ENCODE assay signal across 8 cellular contexts in genomic region chr13:45367995-45368394, GRCh38. TPM values are rescaled to one million over a fixed set of nuclear protein-coding genes. Genes with fewer than 3 reads are reported as not detected.
DNase-seq lines count a peak whose midpoint lies in the region; ATAC-seq and TF ChIP-seq lines count a peak whose summit lies in the region.
"Had no signal": no experiment of that assay in that cellular context is flagged by ENCODE, and none has a peak within 500 bp of the region (broad histone marks: within the 10 kb centered on the region; RNA-seq: fewer than 3 reads in every experiment).

No MANE protein-coding gene starts in this region.

- H3K9me3 Mint-ChIP-seq in activated B cell treated with CpG ODN at 0.5 μM for 24 hours = peaks cover 6% of the 10 kb centered on the region
- H3K9me3 Mint-ChIP-seq in effector memory CD8-positive, alpha-beta T cell = no peaks in the 10 kb centered on the region

- TF ChIP-seq EP300 in esophagus muscularis mucosa (IDR thresholded peaks at IDR 0.05) = no peak

- H3K36me3 Mint-ChIP-seq in activated B cell treated with CpG ODN at 0.5 μM for 24 hours (ENCODE audit: low read depth) = peaks cover 9% of the 10 kb centered on the region
- peaks cover 3% of the 10 kb centered on the region for H3K36me3 Mint-ChIP-seq in effector memory CD8-positive, alpha-beta T cell (ENCODE audit: insufficient read depth)

- 91% methylated on average over 5 of the region's 5 CpGs for WGBS in smooth muscle cell (ENCODE audit: low lambda C conversion rate)
- 96% methylated on average over 4 of the region's 5 CpGs for WGBS in esophagus muscularis mucosa

- no peak overlapping the region for H2AFZ ChIP-seq in smooth muscle cell (ENCODE audit: low read depth)

- no peaks in the 10 kb centered on the region for H3K4me1 ChIP-seq in smooth muscle cell (ENCODE audit: low read depth)
- peaks cover 12 to 24% (median 17%) of the 10 kb centered on the region in 4 donors for H3K4me1 ChIP-seq in esophagus muscularis mucosa
- H3K4me1 ChIP-seq: uterus had no signal

- H3K36me3 ChIP-seq in smooth muscle cell (ENCODE audit: low read depth) = no peaks in the 10 kb centered on the region
- peaks cover 0 to 28% (median 6%) of the 10 kb centered on the region in 4 donors for H3K36me3 ChIP-seq in esophagus muscularis mucosa
- H3K36me3 ChIP-seq: uterus had no signal

- H3K4me3 ChIP-seq in smooth muscle cell (no peak overlapping the region), esophagus muscularis mucosa (no peak overlapping the region)
- H3K4me3 ChIP-seq: uterus had no signal

- H3F3A ChIP-seq in smooth muscle cell (ENCODE audit: low read depth) = peaks cover 5% of the 10 kb centered on the region

- TF ChIP-seq POLR2A in esophagus muscularis mucosa (IDR thresholded peaks at IDR 0.05; ENCODE audit: low read depth) = no peak

- peak; percentile 26 for DNase-seq in HT1080 (ENCODE audit: low read depth)
- no peak for DNase-seq in activated B cell treated with CpG ODN at 0.5 μM for 24 hours
- no peak for DNase-seq in effector memory CD8-positive, alpha-beta T cell
- no peak for DNase-seq in smooth muscle cell (lab: John Stamatoyannopoulos, UW; ENCODE audit: unreplicated experiment)
- no peak for DNase-seq in effector CD8-positive, alpha-beta T cell (lab: John Stamatoyannopoulos, UW)
- no peak for DNase-seq in activated gamma-delta T cell treated with Interleukin-2 at 50 U/mL for 16 hours
- DNase-seq in esophagus muscularis mucosa (ENCODE audit: extremely low spot score) = no peak

- POLR2A ChIA-PET in activated B cell treated with CpG ODN at 0.5 μM for 24 hours (lab: Charles Lee) = interaction anchor here (0.6 to 2.7 kb wide), 9 partner anchors 10 to 1489 kb away, joined by 3 to 31 read pairs (median 6); partner anchors contain the start of genes COG3, SLC25A30 and TPT1

- H4K20me1 ChIP-seq in smooth muscle cell (ENCODE audit: low read depth) = peaks cover 12% of the 10 kb centered on the region

- intact Hi-C loops in activated B cell treated with CpG ODN at 0.5 μM for 24 hours (cut with micrococcal nuclease) (loop anchor here (1.0 kb wide), 3 partner anchors 27 to 96 kb away; partner anchors contain the start of genes COG3, SLC25A30 and TPT1), esophagus muscularis mucosa (cut with DNase I) (no loop called here)

- CTCF ChIA-PET in activated B cell treated with CpG ODN at 0.5 μM for 24 hours (lab: Charles Lee) = interaction anchor here (0.8 to 1.5 kb wide), 5 partner anchors 26 to 321 kb away, joined by 3 to 5 read pairs (median 3); no protein-coding TSS in a partner anchor

- ATAC-seq in activated B cell treated with CpG ODN at 0.5 μM for 24 hours (ENCODE audit: low read depth) = no peak
- ATAC-seq in effector memory CD8-positive, alpha-beta T cell (replicated peaks) = no peak

- TF ChIP-seq CTCF in activated B cell treated with CpG ODN at 0.5 μM for 24 hours (IDR thresholded peaks at IDR 0.05) = no peak
- TF ChIP-seq CTCF in smooth muscle cell (IDR thresholded peaks at IDR 0.05; ENCODE audit: borderline replicate concordance, insufficient read depth, poor library complexity, severe bottlenecking) = no peak
- no peak for TF ChIP-seq CTCF in esophagus muscularis mucosa (IDR thresholded peaks at IDR 0.05)

- H3K4me1 Mint-ChIP-seq in activated B cell treated with CpG ODN at 0.5 μM for 24 hours = peaks cover 32% of the 10 kb centered on the region
- H3K4me1 Mint-ChIP-seq in effector memory CD8-positive, alpha-beta T cell (ENCODE audit: low read depth in 2 of 2) = peaks cover 22 to 38% of the 10 kb centered on the region in 2 donors

- H3K27me3 Mint-ChIP-seq in activated B cell treated with CpG ODN at 0.5 μM for 24 hours = no peaks in the 10 kb centered on the region
- H3K27me3 Mint-ChIP-seq in effector memory CD8-positive, alpha-beta T cell = no peaks in the 10 kb centered on the region

- no peak overlapping the region for H3K4me3 Mint-ChIP-seq in activated B cell treated with CpG ODN at 0.5 μM for 24 hours
- H3K4me3 Mint-ChIP-seq in effector memory CD8-positive, alpha-beta T cell = peak overlapping the region; percentile 39 to 45

- H3K27me3 ChIP-seq in smooth muscle cell (ENCODE audit: low read depth) = no peaks in the 10 kb centered on the region
- no peaks in the 10 kb centered on the region for H3K27me3 ChIP-seq in esophagus muscularis mucosa
- H3K27me3 ChIP-seq: uterus had no signal

- no peaks in the 10 kb centered on the region for H3K9me3 ChIP-seq in smooth muscle cell (replicated peaks; ENCODE audit: low read depth)
- no peaks in the 10 kb centered on the region for H3K9me3 ChIP-seq in esophagus muscularis mucosa
- H3K9me3 ChIP-seq: uterus had no signal

- H3K27ac ChIP-seq in smooth muscle cell (ENCODE audit: low read depth) = peak overlapping the region; percentile 90
- no peak overlapping the region for H3K27ac ChIP-seq in esophagus muscularis mucosa (replicated peaks in 1 of 4)
- H3K27ac ChIP-seq: uterus had no signal

- no peak overlapping the region for H3K4me2 ChIP-seq in smooth muscle cell

- peak overlapping the region; percentile 82 for H3K27ac Mint-ChIP-seq in activated B cell treated with CpG ODN at 0.5 μM for 24 hours
- H3K27ac Mint-ChIP-seq in effector memory CD8-positive, alpha-beta T cell = peak overlapping the region; percentile 67 to 81

- H3K9ac ChIP-seq in smooth muscle cell (ENCODE audit: low read depth) = peak overlapping the region; percentile 74

- H3K79me2 ChIP-seq in smooth muscle cell (ENCODE audit: low read depth) = no peaks in the 10 kb centered on the region

RNA-seq across cellular contexts. Expression of gene TPT1, which starts 27.0 kb away (rescaled TPM):
- 1,865 and 1,866 TPM in 2 replicates for total RNA-seq in HT1080 (2014; rRNA removed; shearing (Covaris generic))
- 3,449 and 4,660 TPM in 2 replicates for polyA plus RNA-seq in HT1080 (2015; cell fraction: cytosol; rRNA removed)
- 774 and 925 TPM in 2 replicates for polyA plus RNA-seq in HT1080 (2015; cell fraction: nucleus; rRNA removed)
- total RNA-seq in activated B cell treated with CpG ODN at 0.5 μM for 24 hours (3,880 and 4,323 TPM in 2 replicates), smooth muscle cell (3,918 and 4,267 TPM in 2 replicates), esophagus muscularis mucosa (1,000 to 10,000 TPM; 1,985 to 5,244 (median 2,921) TPM)
- 1,031 and 1,102 TPM in 2 replicates for polyA plus RNA-seq in smooth muscle cell

RNA-seq across cellular contexts. Expression of gene SLC25A30, which starts 50.2 kb away (rescaled TPM):
- total RNA-seq in HT1080 (2014; rRNA removed; shearing (Covaris generic)) = 3.0 and 12.9 TPM in 2 replicates
- 4.9 and 5.7 TPM in 2 replicates for polyA plus RNA-seq in HT1080 (2015; cell fraction: cytosol; rRNA removed)
- polyA plus RNA-seq in HT1080 (2015; cell fraction: nucleus; rRNA removed) = 3.8 and 5.4 TPM in 2 replicates
- total RNA-seq in activated B cell treated with CpG ODN at 0.5 μM for 24 hours (19.0 and 19.3 TPM in 2 replicates), smooth muscle cell (6.8 and 7.6 TPM in 2 replicates), esophagus muscularis mucosa (10 to 100 TPM in 3 of 4 donors, 1 to 10 TPM in 1; 8.8 to 13.4 (median 10.3) TPM)
- polyA plus RNA-seq in smooth muscle cell = 1.3 and 2.2 TPM in 2 replicates
